Comparison of ENCODE assay signal across 21 cellular contexts in genomic region chr1:116913941-116914340, GRCh38.
"Had no signal": no experiment of that assay in that cellular context is flagged by ENCODE, and none has a peak within 500 bp of the region (broad histone marks: within the 10 kb centered on the region; RNA-seq: fewer than 3 reads in every experiment).

No MANE protein-coding gene starts in this region.

- H3K27me3 ChIP-seq: ascending aorta, brain microvascular endothelial cell, thyroid gland had no signal

- ATAC-seq: activated CD8-positive, alpha-beta T cell treated with anti-CD3 and anti-CD28 coated beads, Interleukin-2, amount 10 ng/mL, durations not matched to agents 7 days and 5 days; activated naive CD4-positive, alpha-beta T cell treated with anti-CD3 and anti-CD28 coated beads, Interleukin-2, amount 50 U/mL, for 72 hours; effector memory CD8-positive, alpha-beta T cell; esophagus mucosa; gastrocnemius medialis; SK-N-SH treated with all-trans-retinoic acid at 6 μM for 48 hours had no signal

- H3K36me3 ChIP-seq: ascending aorta, brain microvascular endothelial cell, gastrocnemius medialis, thyroid gland, WERI-Rb-1 had no signal

- DNase-seq: activated CD4-positive, alpha-beta T cell treated with anti-CD3 and anti-CD28 coated beads, Interleukin-2, amount 50 U/mL, for 1 hour; activated CD4-positive, CD25-positive, alpha-beta regulatory T cell treated with anti-CD3 and anti-CD28 coated beads, Interleukin-2, amount 50 U/mL, for 72 hours; activated CD8-positive, alpha-beta T cell treated with anti-CD3 and anti-CD28 coated beads, Interleukin-2, amount 10 ng/mL, durations not matched to agents 7 days and 5 days; activated gamma-delta T cell treated with Interleukin-2 at 50 U/mL for 16 hours; activated T-cell treated with anti-CD3 and anti-CD28 coated beads, Interleukin-2, amount 50 U/mL, for 1 hour; brain microvascular endothelial cell; dorsolateral prefrontal cortex; effector memory CD8-positive, alpha-beta T cell; gastrocnemius medialis; kidney glomerular epithelial cell; naive B cell; occipital lobe; stimulated activated CD4-positive, alpha-beta T cell treated with anti-CD3 and anti-CD28 coated beads, Interleukin-4, amount 100 ng/mL, for 24 hours; stimulated activated naive CD4-positive, alpha-beta T cell treated with Interleukin-2 at 50 U/mL for 16 hours; substantia nigra; thyroid gland; WERI-Rb-1 had no signal

- H3K27ac ChIP-seq: ascending aorta, brain microvascular endothelial cell, gastrocnemius medialis, thyroid gland, WERI-Rb-1 had no signal

- H3K9me3 ChIP-seq: ascending aorta, gastrocnemius medialis, thyroid gland had no signal

- H3K4me3 ChIP-seq: ascending aorta, gastrocnemius medialis, thyroid gland had no signal
